1 cellular context compared by ENCODE assay signal in the genomic region with DNA sequence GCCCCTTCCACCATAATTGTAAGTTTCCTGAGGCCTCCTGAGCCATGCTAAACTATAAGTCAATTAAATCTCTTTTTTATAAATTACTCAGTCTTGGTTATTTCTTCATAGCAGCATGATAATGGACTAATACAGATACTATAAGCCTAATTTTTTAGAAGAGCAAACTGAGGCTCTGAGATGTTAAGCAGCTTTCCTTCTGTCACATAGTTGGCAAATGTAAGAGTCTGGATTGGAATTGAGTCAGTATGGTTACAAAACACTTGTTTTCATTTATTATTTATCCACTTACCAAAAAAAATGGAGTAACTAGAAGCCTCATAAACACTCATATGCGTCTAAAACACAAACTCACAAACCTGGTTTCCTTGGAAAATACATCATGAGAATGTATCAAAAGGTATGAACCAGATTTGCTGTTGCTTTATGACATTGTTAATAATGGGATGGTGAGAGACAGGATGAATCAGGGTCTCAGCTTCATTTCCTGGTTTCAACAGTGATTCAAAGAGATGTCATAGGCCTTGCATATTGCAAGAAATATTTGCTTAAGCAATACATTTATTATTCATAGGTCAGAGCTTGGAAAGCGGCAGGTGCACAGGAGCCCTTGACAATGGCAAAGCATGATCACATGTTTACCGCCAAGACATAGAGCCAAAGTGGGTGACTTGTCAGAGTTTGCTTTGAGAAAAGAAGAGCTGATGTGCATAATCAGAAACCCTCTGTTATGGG.
TF ChIP-seq lines count a peak whose summit lies in the region.

No MANE protein-coding gene starts in this region.

TF ChIP-seq in IMR-90, 13 proteins besides CTCF, POLR2A, EP300 and RAD21 (continued from another document):
- TF ChIP-seq, protein P1, sequence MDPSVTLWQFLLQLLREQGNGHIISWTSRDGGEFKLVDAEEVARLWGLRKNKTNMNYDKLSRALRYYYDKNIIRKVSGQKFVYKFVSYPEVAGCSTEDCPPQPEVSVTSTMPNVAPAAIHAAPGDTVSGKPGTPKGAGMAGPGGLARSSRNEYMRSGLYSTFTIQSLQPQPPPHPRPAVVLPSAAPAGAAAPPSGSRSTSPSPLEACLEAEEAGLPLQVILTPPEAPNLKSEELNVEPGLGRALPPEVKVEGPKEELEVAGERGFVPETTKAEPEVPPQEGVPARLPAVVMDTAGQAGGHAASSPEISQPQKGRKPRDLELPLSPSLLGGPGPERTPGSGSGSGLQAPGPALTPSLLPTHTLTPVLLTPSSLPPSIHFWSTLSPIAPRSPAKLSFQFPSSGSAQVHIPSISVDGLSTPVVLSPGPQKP (IDR thresholded peaks at IDR 0.05; ENCODE audit: borderline replicate concordance, low read depth, low read length) = no peak
- TF ChIP-seq MXI1 (IDR thresholded peaks at IDR 0.05; ENCODE audit: borderline replicate concordance, low read depth, low read length) = no peak
